10 cellular contexts compared by ENCODE assay signal in the genomic region with DNA sequence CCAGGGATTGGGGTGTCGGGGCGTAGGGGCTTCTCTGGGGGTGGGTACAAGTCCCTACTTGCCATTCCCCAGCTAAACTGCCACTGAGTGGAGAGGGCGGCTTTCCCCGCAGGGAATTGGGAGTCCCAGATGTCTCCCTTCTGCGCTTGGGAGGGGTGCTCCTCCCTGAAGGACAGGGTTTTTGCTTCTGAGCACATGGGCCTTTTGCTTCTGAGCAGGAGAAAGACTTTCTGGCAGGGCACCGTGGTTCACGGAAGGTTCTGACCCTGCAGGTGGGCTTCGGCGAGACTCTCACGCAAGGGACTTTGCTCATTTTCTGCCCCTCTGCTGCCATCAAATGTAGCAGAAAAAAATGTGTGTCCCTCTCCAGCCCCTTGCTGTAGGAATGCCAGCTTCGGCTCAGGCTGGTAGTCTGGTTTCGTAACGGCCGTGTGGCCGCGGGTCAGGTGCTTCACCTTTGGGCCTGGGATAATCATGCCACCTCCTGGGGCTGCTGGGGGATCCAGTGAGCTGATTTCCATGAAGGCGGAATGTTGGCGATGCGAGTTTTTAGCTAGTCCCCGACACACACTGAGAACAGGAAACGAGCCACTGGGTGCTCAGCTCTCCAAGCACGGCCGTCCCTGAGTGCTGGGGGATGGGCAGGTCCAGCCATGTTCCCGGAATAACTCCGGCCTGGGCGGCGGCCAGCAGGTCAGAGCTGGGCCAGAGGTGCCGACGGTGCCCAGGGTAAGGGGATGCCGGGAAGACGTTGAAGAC.
DNase-seq lines count a peak whose midpoint lies in the region; ATAC-seq and TF ChIP-seq lines count a peak whose summit lies in the region.
"Had no signal": no experiment of that assay in that cellular context is flagged by ENCODE, and none has a peak within 500 bp of the region (broad histone marks: within the 10 kb centered on the region; RNA-seq: fewer than 3 reads in every experiment).

No MANE protein-coding gene starts in this region.

- dilution Hi-C loops in IMR-90 (cut with HindIII; ENCODE audit: low sequenced_read_pairs, unreplicated experiment), result no loop called here

- 27% methylated on average over 13 of the region's 31 CpGs; no CpG with 5 or more reads in 1 of the 2 experiments for WGBS in IMR-90 (ENCODE audit: extremely low coverage in 2 of 2, insufficient read length in 1 of 2), 2 experiments
- 6% methylated on average over 12 of the region's 31 CpGs for WGBS in right lobe of liver (ENCODE audit: insufficient coverage, low coverage, low lambda C conversion rate, missing lambda C conversion rate)

- no peak for DNase-seq in IMR-90
- peak; percentile 42 for DNase-seq in epithelial cell of proximal tubule (ENCODE audit: low read depth)
- peak; percentile 81 to 85 (median 85) for DNase-seq in right lobe of liver
- DNase-seq in thoracic aorta (ENCODE audit: low spot score), result no peak
- DNase-seq in activated effector memory CD4-positive, alpha-beta T cell treated with Interleukin-2 at 50 U/mL for 16 hours, result no peak
- no peak for DNase-seq in NCI-H2081 treated with DMSO at 0.1 percent for 48 hours (lab: John Stamatoyannopoulos, UW)
- DNase-seq: MV-4-11 had no signal

- H2AK5ac ChIP-seq in IMR-90 (ENCODE audit: low read depth, low read length), result no peak overlapping the region

- H3K9ac ChIP-seq in IMR-90 (ENCODE audit: low read depth, low read length), result no peak overlapping the region

- H3K18ac ChIP-seq in IMR-90 (ENCODE audit: low read depth, low read length), result no peak overlapping the region

- peak overlapping the region; percentile 31 for H2AK9ac ChIP-seq in IMR-90 (replicated peaks; ENCODE audit: low read depth, low read length, poor library complexity)

- H3K27ac ChIP-seq in IMR-90 (ENCODE audit: insufficient read depth, low read length) (no peak overlapping the region), right lobe of liver (peak overlapping the region; percentile 44 to 86 (median 55)), thoracic aorta (no peak overlapping the region)
- H3K27ac ChIP-seq: HL-60 had no signal

- H3K4me2 ChIP-seq in IMR-90 (ENCODE audit: low read depth, low read length), result no peak overlapping the region

- no peak overlapping the region for H2BK120ac ChIP-seq in IMR-90 (ENCODE audit: low read depth, low read length)

- H3K4me1 ChIP-seq in IMR-90 (ENCODE audit: control insufficient read depth, insufficient read depth, low read length) (no peaks in the 10 kb centered on the region), right lobe of liver (peaks cover 0 to 17% (median 8%) of the 10 kb centered on the region in 4 donors), thoracic aorta (ENCODE audit: control insufficient read depth in 1 of 2, low read depth in 2 of 2) (peaks cover 4 to 17% of the 10 kb centered on the region in 2 donors)

- no peaks in the 10 kb centered on the region for H4K20me1 ChIP-seq in IMR-90 (ENCODE audit: insufficient read depth, low read length)

- ATAC-seq in IMR-90 (ENCODE audit: low read depth), result no peak
- ATAC-seq in right lobe of liver, result peak; percentile 85 to 92 (median 90)
- ATAC-seq in thoracic aorta (ENCODE audit: insufficient number of reproducible peaks, low FRiP score, low read depth), result peak; percentile 66
- ATAC-seq in HG03378 (IDR thresholded peaks at IDR 0.05; ENCODE audit: unreplicated experiment), result no peak
- ATAC-seq in GM18505 (IDR thresholded peaks at IDR 0.05; ENCODE audit: unreplicated experiment), result no peak

- CTCF ChIA-PET in IMR-90 (lab: Yijun Ruan, JAX), result no interaction called here

- no peak overlapping the region for H2BK15ac ChIP-seq in IMR-90 (ENCODE audit: low read depth, low read length)

- H3K4me3 ChIP-seq in IMR-90 (ENCODE audit: insufficient read depth, low read depth, low read length) (no peak overlapping the region), epithelial cell of proximal tubule (ENCODE audit: low read depth, low read length) (peak overlapping the region; percentile 21), right lobe of liver (peak overlapping the region in 1 of 3 donors; percentile 19), thoracic aorta (peak overlapping the region; percentile 63)

- H3K23ac ChIP-seq in IMR-90 (ENCODE audit: low read depth, low read length), result no peak overlapping the region

- H3K9me1 ChIP-seq in IMR-90 (ENCODE audit: insufficient read depth, low read length), result peaks cover 4% of the 10 kb centered on the region; the same call in 1 of the 2 replicates

- no peak overlapping the region for H3K4ac ChIP-seq in IMR-90 (ENCODE audit: low read depth, low read length)

- POLR2A ChIA-PET in IMR-90 (lab: Charles Lee; ENCODE audit: unreplicated experiment), result no interaction called here

- no peak overlapping the region for H4K5ac ChIP-seq in IMR-90 (ENCODE audit: low read depth, low read length)

- in situ Hi-C loops in IMR-90 (cut with MboI; ENCODE audit: low sequenced_read_pairs), result no loop called here

- no peak for TF ChIP-seq CTCF in IMR-90 (conservative IDR thresholded peaks at IDR 0.05; ENCODE audit: low read depth, low read length)
- TF ChIP-seq CTCF in epithelial cell of proximal tubule (conservative IDR thresholded peaks at IDR 0.05; ENCODE audit: low read depth, low read length), result peak; percentile 15
- peak in 1 of 4 donors; percentile 23 for TF ChIP-seq CTCF in right lobe of liver (IDR thresholded peaks at IDR 0.05)
- no peak for TF ChIP-seq CTCF in thoracic aorta (IDR thresholded peaks at IDR 0.05)

- BruUV-seq in IMR-90 (replicated peaks; lab: Mats Ljungman, UMichigan), result no TSS peak

- H3K27me3 ChIP-seq in IMR-90 (ENCODE audit: control insufficient read depth, insufficient read depth, low read length), result peaks cover 20% of the 10 kb centered on the region
- H3K27me3 ChIP-seq in right lobe of liver, result no peaks in the 10 kb centered on the region
- no peaks in the 10 kb centered on the region for H3K27me3 ChIP-seq in thoracic aorta (replicated peaks; ENCODE audit: insufficient read depth)

- TF ChIP-seq POLR2A in IMR-90 (IDR thresholded peaks at IDR 0.05; ENCODE audit: low read depth, low read length) (no peak), right lobe of liver (IDR thresholded peaks at IDR 0.05) (peak; percentile 33), GM18505 (IDR thresholded peaks at IDR 0.05; ENCODE audit: borderline replicate concordance, extremely low read depth, insufficient read depth, insufficient read length) (no peak)

- H3K56ac ChIP-seq in IMR-90 (ENCODE audit: extremely low read depth, insufficient read depth, low read length), result no peak overlapping the region

- H2BK5ac ChIP-seq in IMR-90 (ENCODE audit: low read depth, low read length, poor library complexity, severe bottlenecking), result no peak overlapping the region

- H3K9me3 ChIP-seq in IMR-90 (ENCODE audit: control insufficient read depth, insufficient read depth, low read length), result no peaks in the 10 kb centered on the region
- no peaks in the 10 kb centered on the region for H3K9me3 ChIP-seq in right lobe of liver
- H3K9me3 ChIP-seq in thoracic aorta, result no peaks in the 10 kb centered on the region

- peak overlapping the region; percentile 69 for H2AFZ ChIP-seq in IMR-90 (replicated peaks; ENCODE audit: low read length, poor library complexity)

- H4K91ac ChIP-seq in IMR-90 (ENCODE audit: insufficient read depth, low read depth, low read length), result no peak overlapping the region

- H3K79me1 ChIP-seq in IMR-90 (ENCODE audit: low read depth in 1 of 2, low read length in 2 of 2), result no peaks in the 10 kb centered on the region

- intact Hi-C loops in IMR-90 (cut with micrococcal nuclease) (no loop called here), right lobe of liver (cut with DNase I) (no loop called here)

- no peak overlapping the region for H3K14ac ChIP-seq in IMR-90 (replicated peaks; ENCODE audit: low read depth, low read length)

- H3K36me3 ChIP-seq in IMR-90 (ENCODE audit: control insufficient read depth, insufficient read depth, low read length) (no peaks in the 10 kb centered on the region), right lobe of liver (no peaks in the 10 kb centered on the region), thoracic aorta (no peaks in the 10 kb centered on the region)

- no peak for TF ChIP-seq RAD21 in IMR-90 (IDR thresholded peaks at IDR 0.05; ENCODE audit: low read length)

- no peak overlapping the region for H4K8ac ChIP-seq in IMR-90 (ENCODE audit: low read depth in 2 of 2, low read length in 2 of 2)

- no peak overlapping the region for H2BK20ac ChIP-seq in IMR-90 (ENCODE audit: low read depth, low read length)

TF ChIP-seq in IMR-90, 13 proteins besides CTCF, POLR2A, EP300 and RAD21 (continues in another document):
- TF ChIP-seq MAFK (IDR thresholded peaks at IDR 0.05; ENCODE audit: low read depth, low read length) (no peak), SMC3 (IDR thresholded peaks at IDR 0.05; ENCODE audit: low read depth, low read length) (no peak), CHD1 (IDR thresholded peaks at IDR 0.05; ENCODE audit: low read depth, low read length) (no peak), CEBPB (IDR thresholded peaks at IDR 0.05; ENCODE audit: low read depth, low read length) (no peak), MXI1 (IDR thresholded peaks at IDR 0.05; ENCODE audit: borderline replicate concordance, low read depth, low read length) (no peak), RCOR1 (IDR thresholded peaks at IDR 0.05; ENCODE audit: insufficient replicate concordance, low read length) (no peak), BHLHE40 (IDR thresholded peaks at IDR 0.05; ENCODE audit: low read depth, low read length) (no peak), RFX5 (IDR thresholded peaks at IDR 0.05; ENCODE audit: low read depth, low read length) (no peak), NFE2L2 (IDR thresholded peaks at IDR 0.05; ENCODE audit: low read depth, low read length) (no peak), MAZ (IDR thresholded peaks at IDR 0.05; ENCODE audit: borderline replicate concordance, low read depth, low read length) (no peak)
- TF ChIP-seq, protein P1, sequence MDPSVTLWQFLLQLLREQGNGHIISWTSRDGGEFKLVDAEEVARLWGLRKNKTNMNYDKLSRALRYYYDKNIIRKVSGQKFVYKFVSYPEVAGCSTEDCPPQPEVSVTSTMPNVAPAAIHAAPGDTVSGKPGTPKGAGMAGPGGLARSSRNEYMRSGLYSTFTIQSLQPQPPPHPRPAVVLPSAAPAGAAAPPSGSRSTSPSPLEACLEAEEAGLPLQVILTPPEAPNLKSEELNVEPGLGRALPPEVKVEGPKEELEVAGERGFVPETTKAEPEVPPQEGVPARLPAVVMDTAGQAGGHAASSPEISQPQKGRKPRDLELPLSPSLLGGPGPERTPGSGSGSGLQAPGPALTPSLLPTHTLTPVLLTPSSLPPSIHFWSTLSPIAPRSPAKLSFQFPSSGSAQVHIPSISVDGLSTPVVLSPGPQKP (IDR thresholded peaks at IDR 0.05; ENCODE audit: borderline replicate concordance, low read depth, low read length), result no peak
- TF ChIP-seq, protein P2, sequence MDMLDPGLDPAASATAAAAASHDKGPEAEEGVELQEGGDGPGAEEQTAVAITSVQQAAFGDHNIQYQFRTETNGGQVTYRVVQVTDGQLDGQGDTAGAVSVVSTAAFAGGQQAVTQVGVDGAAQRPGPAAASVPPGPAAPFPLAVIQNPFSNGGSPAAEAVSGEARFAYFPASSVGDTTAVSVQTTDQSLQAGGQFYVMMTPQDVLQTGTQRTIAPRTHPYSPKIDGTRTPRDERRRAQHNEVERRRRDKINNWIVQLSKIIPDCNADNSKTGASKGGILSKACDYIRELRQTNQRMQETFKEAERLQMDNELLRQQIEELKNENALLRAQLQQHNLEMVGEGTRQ (IDR thresholded peaks at IDR 0.05; ENCODE audit: low read depth, low read length), result no peak

Comparison
In these comparisons a context has a peak if more than half of its experiments do, and no peak if none do; other contexts are left out.
1. ATAC-seq: peak in right lobe of liver (4 of 4) and thoracic aorta (single experiment); none in IMR-90 (single experiment), HG03378 (single experiment) and GM18505 (single experiment).
2. DNase-seq: peak in epithelial cell of proximal tubule (single experiment) and right lobe of liver (3 of 3); none in IMR-90 (single experiment), thoracic aorta (single experiment), activated effector memory CD4-positive, alpha-beta T cell treated with Interleukin-2 at 50 U/mL for 16 hours (single experiment) and NCI-H2081 treated with DMSO at 0.1 percent for 48 hours (single experiment).
3. H3K27ac ChIP-seq: peak in right lobe of liver (3 of 3); none in IMR-90 (single experiment) and thoracic aorta (0 of 2).